In the genomic region with DNA sequence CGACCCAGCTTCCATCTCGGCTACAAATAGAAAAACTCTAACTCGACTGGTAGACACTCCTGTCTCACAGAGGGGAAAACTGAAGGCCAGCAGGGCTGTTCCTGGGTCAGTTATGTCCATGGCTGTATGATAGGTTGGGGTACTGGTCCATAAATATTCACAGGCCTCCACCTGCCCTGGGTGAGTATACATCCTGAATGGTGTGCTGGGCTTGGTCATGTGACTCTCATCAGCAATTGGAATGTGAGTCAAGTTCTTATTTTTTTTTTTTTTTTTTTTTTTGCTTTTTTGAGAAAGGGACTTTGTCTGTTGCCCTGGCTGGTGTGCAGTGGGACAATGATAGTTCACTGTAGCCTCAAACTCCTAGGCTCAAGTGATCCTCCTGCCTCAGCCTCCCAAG, we compare ENCODE assay signal across 19 cellular contexts. TPM values are rescaled to one million over a fixed set of nuclear protein-coding genes. Genes with fewer than 3 reads are reported as not detected.
DNase-seq lines count a peak whose midpoint lies in the region; ATAC-seq and TF ChIP-seq lines count a peak whose summit lies in the region.
"Had no signal": no experiment of that assay in that cellular context is flagged by ENCODE, and none has a peak within 500 bp of the region (broad histone marks: within the 10 kb centered on the region; RNA-seq: fewer than 3 reads in every experiment).

No MANE protein-coding gene starts in this region.

- H3K27ac Mint-ChIP-seq in activated naive CD4-positive, alpha-beta T cell treated with anti-CD3 and anti-CD28 coated beads, Interleukin-2, amount 10 ng/mL, durations not matched to agents 7 days and 5 days, result peak overlapping the region; percentile 33
- no peak overlapping the region for H3K27ac Mint-ChIP-seq in endodermal cell
- H3K27ac Mint-ChIP-seq: CD4-positive, alpha-beta T cell; GM23338 had no signal

- H3K27ac ChIP-seq in SU-DHL-6 (ENCODE audit: low read depth, low read length), result peak overlapping the region; percentile 88
- no peak overlapping the region for H3K27ac ChIP-seq in endodermal cell (ENCODE audit: low read depth, low read length)
- no peak overlapping the region for H3K27ac ChIP-seq in upper lobe of right lung
- H3K27ac ChIP-seq in MM.1S (ENCODE audit: low read length), result no peak overlapping the region

- H3K27me3 ChIP-seq in SU-DHL-6 (ENCODE audit: low read length) (no peaks in the 10 kb centered on the region), endodermal cell (ENCODE audit: control insufficient read depth, insufficient read depth, low read length, poor library complexity, severe bottlenecking) (no peaks in the 10 kb centered on the region), upper lobe of right lung (no peaks in the 10 kb centered on the region), MM.1S (replicated peaks; ENCODE audit: insufficient read depth, low read length) (no peaks in the 10 kb centered on the region)

- H3F3A ChIP-seq in SU-DHL-6 (ENCODE audit: insufficient read depth) (peaks cover 38% of the 10 kb centered on the region), MM.1S (ENCODE audit: insufficient read depth, low read length) (peaks cover 15% of the 10 kb centered on the region)

- H3K27me3 Mint-ChIP-seq in activated naive CD4-positive, alpha-beta T cell treated with anti-CD3 and anti-CD28 coated beads, Interleukin-2, amount 10 ng/mL, durations not matched to agents 7 days and 5 days, result peaks cover 19% of the 10 kb centered on the region
- no peaks in the 10 kb centered on the region for H3K27me3 Mint-ChIP-seq in endodermal cell (ENCODE audit: insufficient read depth)
- H3K27me3 Mint-ChIP-seq: CD4-positive, alpha-beta T cell had no signal

- DNase-seq in activated naive CD4-positive, alpha-beta T cell treated with anti-CD3 and anti-CD28 coated beads, Interleukin-2, amount 10 ng/mL, durations not matched to agents 7 days and 5 days, result no peak
- DNase-seq in activated naive CD4-positive, alpha-beta T cell (lab: John Stamatoyannopoulos, UW), result no peak
- peak; percentile 21 for DNase-seq in endodermal cell
- peak; percentile 17 for DNase-seq in upper lobe of right lung
- no peak for DNase-seq in T1000 (lab: John Stamatoyannopoulos, UW)
- no peak for DNase-seq in MM.1S
- DNase-seq in Right ventricle myocardium inferior (ENCODE audit: missing footprints), result no peak
- DNase-seq: CD4-positive, alpha-beta T cell; DMS 273 treated with DMSO at 0.1 percent for 48 hours; DMS79 treated with DMSO at 0.1 percent for 48 hours; Karpas-422; NCI-H1694; NCI-H446 treated with DMSO at 0.1 percent for 48 hours; NCI-H526 treated with DMSO at 0.1 percent for 48 hours; Right ventricle myocardium superior had no signal

- intact Hi-C loops in upper lobe of right lung (cut with DNase I), result no loop called here
- intact Hi-C loops in Right ventricle myocardium inferior (cut with DNase I), result no loop called here

- peaks cover 21% of the 10 kb centered on the region for H3K9me3 Mint-ChIP-seq in activated naive CD4-positive, alpha-beta T cell treated with anti-CD3 and anti-CD28 coated beads, Interleukin-2, amount 10 ng/mL, durations not matched to agents 7 days and 5 days
- H3K9me3 Mint-ChIP-seq in endodermal cell, result peaks cover 12% of the 10 kb centered on the region

- no peak for TF ChIP-seq CTCF in SU-DHL-6 (IDR thresholded peaks at IDR 0.05; ENCODE audit: insufficient read depth, low read length, poor library complexity, severe bottlenecking)
- TF ChIP-seq CTCF in endodermal cell (conservative IDR thresholded peaks at IDR 0.05), result no peak
- no peak for TF ChIP-seq CTCF in upper lobe of right lung (IDR thresholded peaks at IDR 0.05)
- TF ChIP-seq CTCF in MM.1S (IDR thresholded peaks at IDR 0.05; ENCODE audit: low read length), result no peak

- H3K4me1 Mint-ChIP-seq in activated naive CD4-positive, alpha-beta T cell treated with anti-CD3 and anti-CD28 coated beads, Interleukin-2, amount 10 ng/mL, durations not matched to agents 7 days and 5 days, result peaks cover 52% of the 10 kb centered on the region
- H3K4me1 Mint-ChIP-seq in endodermal cell, result no peaks in the 10 kb centered on the region

- H3K4me2 ChIP-seq in SU-DHL-6 (ENCODE audit: low read depth, low read length, poor library complexity, severe bottlenecking) (no peak overlapping the region), MM.1S (ENCODE audit: low read depth, low read length) (no peak overlapping the region)
- H3K4me2 ChIP-seq: GM23338 had no signal

- ATAC-seq in upper lobe of right lung (no peak), Right ventricle myocardium inferior (no peak)
- ATAC-seq: GM23338 had no signal

- peaks cover 7% of the 10 kb centered on the region; the same call in 1 of the 2 replicates for H3K9me3 ChIP-seq in SU-DHL-6 (ENCODE audit: insufficient read depth, low read length)
- no peaks in the 10 kb centered on the region for H3K9me3 ChIP-seq in endodermal cell (ENCODE audit: control insufficient read depth, low read length)
- peaks cover 7% of the 10 kb centered on the region for H3K9me3 ChIP-seq in upper lobe of right lung
- H3K9me3 ChIP-seq in MM.1S (replicated peaks; ENCODE audit: insufficient read depth, low read length), result no peaks in the 10 kb centered on the region
- H3K9me3 ChIP-seq: HAP-1 had no signal

- H2AFZ ChIP-seq in SU-DHL-6 (ENCODE audit: low read depth, low read length, severe bottlenecking), result no peak overlapping the region
- H2AFZ ChIP-seq in MM.1S (ENCODE audit: low read length), result no peak overlapping the region
- H2AFZ ChIP-seq: GM23338 had no signal

- 88% methylated on average over 3 of the region's 3 CpGs; no CpG with 5 or more reads in 1 of the 2 experiments for WGBS in endodermal cell (ENCODE audit: insufficient coverage in 1 of 2, insufficient read length in 1 of 2), 2 experiments

- CTCF ChIA-PET in activated naive CD4-positive, alpha-beta T cell treated with anti-CD3 and anti-CD28 coated beads, Interleukin-2, amount 10 ng/mL, durations not matched to agents 7 days and 5 days (lab: Charles Lee), result no interaction called here

- no peak overlapping the region for H3K4me3 Mint-ChIP-seq in activated naive CD4-positive, alpha-beta T cell treated with anti-CD3 and anti-CD28 coated beads, Interleukin-2, amount 10 ng/mL, durations not matched to agents 7 days and 5 days
- H3K4me3 Mint-ChIP-seq in endodermal cell, result no peak overlapping the region
- H3K4me3 Mint-ChIP-seq: CD4-positive, alpha-beta T cell; GM23338 had no signal

- H3K9me2 ChIP-seq in SU-DHL-6 (replicated peaks; ENCODE audit: insufficient read depth, low read length) (no peaks in the 10 kb centered on the region), MM.1S (replicated peaks; ENCODE audit: insufficient read depth, low read length) (no peaks in the 10 kb centered on the region)

- no peaks in the 10 kb centered on the region for H4K20me1 ChIP-seq in SU-DHL-6 (ENCODE audit: low read depth, low read length)
- H4K20me1 ChIP-seq in MM.1S (ENCODE audit: insufficient read depth, low read length), result no peaks in the 10 kb centered on the region

- H3K79me2 ChIP-seq in SU-DHL-6 (ENCODE audit: insufficient read depth, low read length) (no peaks in the 10 kb centered on the region), MM.1S (ENCODE audit: low read length) (no peaks in the 10 kb centered on the region)

- H3K36me3 ChIP-seq in SU-DHL-6 (ENCODE audit: low read length), result peaks cover 3% of the 10 kb centered on the region; the same call in 1 of the 2 replicates
- H3K36me3 ChIP-seq in endodermal cell (ENCODE audit: control insufficient read depth, insufficient read depth, low read length), result no peaks in the 10 kb centered on the region
- no peaks in the 10 kb centered on the region for H3K36me3 ChIP-seq in upper lobe of right lung
- no peaks in the 10 kb centered on the region for H3K36me3 ChIP-seq in MM.1S (replicated peaks; ENCODE audit: insufficient read depth, low read length)
- H3K36me3 ChIP-seq: HAP-1 had no signal

- peak overlapping the region; percentile 15; the same call in 1 of the 2 replicates for H3K9ac ChIP-seq in SU-DHL-6 (ENCODE audit: low read length)
- no peak overlapping the region for H3K9ac ChIP-seq in endodermal cell (ENCODE audit: extremely low read depth, low read length, poor library complexity, severe bottlenecking)
- H3K9ac ChIP-seq in MM.1S (ENCODE audit: low read length), result no peak overlapping the region

- peaks cover 28% of the 10 kb centered on the region for H3K36me3 Mint-ChIP-seq in activated naive CD4-positive, alpha-beta T cell treated with anti-CD3 and anti-CD28 coated beads, Interleukin-2, amount 10 ng/mL, durations not matched to agents 7 days and 5 days
- H3K36me3 Mint-ChIP-seq in endodermal cell (ENCODE audit: low read depth), result no peaks in the 10 kb centered on the region

- H3K4me3 ChIP-seq in SU-DHL-6 (ENCODE audit: insufficient read depth, low read length, poor library complexity, severe bottlenecking) (no peak overlapping the region), endodermal cell (ENCODE audit: low read length) (no peak overlapping the region), upper lobe of right lung (no peak overlapping the region), MM.1S (ENCODE audit: low read length) (no peak overlapping the region)
- H3K4me3 ChIP-seq: GM23338, HAP-1 had no signal

- no peaks in the 10 kb centered on the region for H3K4me1 ChIP-seq in endodermal cell (ENCODE audit: control insufficient read depth, insufficient read depth, low read length)
- H3K4me1 ChIP-seq in upper lobe of right lung, result no peaks in the 10 kb centered on the region
- H3K4me1 ChIP-seq in MM.1S (ENCODE audit: low read length), result peaks cover 17% of the 10 kb centered on the region
- H3K4me1 ChIP-seq: Caco-2, HAP-1 had no signal

RNA-seq across cellular contexts. Expression of gene NEK6, which starts 58.3 kb away (rescaled TPM):
- total RNA-seq in endodermal cell, result 10 to 100 TPM; 17.1 to 32.5 TPM
- 18.7 TPM for polyA plus RNA-seq in endodermal cell (2013, experiment 1 of 2)
- 19.7 TPM for polyA plus RNA-seq in endodermal cell (2013, experiment 2 of 2)
- total RNA-seq in upper lobe of right lung, result 137 TPM
- 10.5 TPM for total RNA-seq in Right ventricle myocardium inferior

Comparison
In these comparisons a context has a peak if more than half of its experiments do, and no peak if none do; other contexts are left out.
1. DNase-seq: peak in endodermal cell (single experiment) and upper lobe of right lung (single experiment); none in activated naive CD4-positive, alpha-beta T cell treated with anti-CD3 and anti-CD28 coated beads, Interleukin-2, amount 10 ng/mL, durations not matched to agents 7 days and 5 days (single experiment), activated naive CD4-positive, alpha-beta T cell (0 of 4), T1000 (single experiment), MM.1S (single experiment) and Right ventricle myocardium inferior (single experiment).